Comparison of ENCODE assay signal across 11 cellular contexts in the genomic region with DNA sequence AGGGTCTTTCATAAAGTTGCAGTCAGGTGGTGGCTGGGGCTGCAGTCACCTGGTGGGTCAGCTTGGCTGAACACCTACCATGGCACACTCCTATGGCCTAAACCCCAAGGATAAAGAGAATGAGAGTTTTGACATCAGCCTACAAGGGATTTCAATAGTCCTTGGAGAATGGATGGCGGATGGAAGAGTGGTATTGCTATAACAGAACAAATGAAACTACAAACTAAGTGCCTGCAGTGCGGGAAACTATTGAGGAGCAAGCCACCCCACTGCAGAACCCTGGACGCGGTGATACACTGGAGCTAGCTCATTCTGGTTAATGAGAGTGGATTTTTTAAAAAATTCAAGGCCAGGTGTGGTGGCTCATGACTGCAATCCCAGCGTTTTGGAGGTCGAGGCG. TPM values are rescaled to one million over a fixed set of nuclear protein-coding genes. Genes with fewer than 3 reads are reported as not detected.
DNase-seq lines count a peak whose midpoint lies in the region; ATAC-seq, FAIRE-seq and TF ChIP-seq lines count a peak whose summit lies in the region.
"Had no signal": no experiment of that assay in that cellular context is flagged by ENCODE, and none has a peak within 500 bp of the region (broad histone marks: within the 10 kb centered on the region; RNA-seq: fewer than 3 reads in every experiment).

No MANE protein-coding gene starts in this region.

- H3K79me2 ChIP-seq in HepG2 (ENCODE audit: insufficient read depth, low read length) = peaks cover 13% of the 10 kb centered on the region

- H4K20me1 ChIP-seq in HepG2 (ENCODE audit: insufficient read depth, low read length) = no peaks in the 10 kb centered on the region

- no peaks in the 10 kb centered on the region; a peak in 1 of 5 replicates for H3K27me3 ChIP-seq in HepG2 (ENCODE audit: control insufficient read depth in 1 of 2, insufficient read depth in 2 of 2, low read length in 2 of 2)
- no peaks in the 10 kb centered on the region for H3K27me3 ChIP-seq in right lobe of liver
- no peaks in the 10 kb centered on the region for H3K27me3 ChIP-seq in iPS-18a (ENCODE audit: control insufficient read depth, insufficient read depth, low read length)

- no TSS peak for BruUV-seq in HepG2 (replicated peaks; lab: Mats Ljungman, UMichigan)

- H3K4me3 Mint-ChIP-seq in activated CD4-positive, alpha-beta memory T cell treated with anti-CD3 and anti-CD28 coated beads, Interleukin-2, amount 10 ng/mL, durations not matched to agents 7 days and 5 days = peak overlapping the region; percentile 89

- H3K9ac ChIP-seq in HepG2 (ENCODE audit: insufficient read depth, low read depth, low read length) (no peak overlapping the region), iPS-18a (ENCODE audit: low read length) (no peak overlapping the region)

- 81% methylated on average over 7 of the region's 7 CpGs for WGBS in HepG2 (ENCODE audit: low lambda C conversion rate)
- WGBS in right lobe of liver (ENCODE audit: insufficient coverage, low coverage, low lambda C conversion rate, missing lambda C conversion rate) = 83% methylated on average over 5 of the region's 7 CpGs

- H3K9me3 ChIP-seq in HepG2 (ENCODE audit: low read length) = no peaks in the 10 kb centered on the region
- H3K9me3 ChIP-seq in right lobe of liver = no peaks in the 10 kb centered on the region
- H3K9me3 ChIP-seq in iPS-18a (ENCODE audit: control insufficient read depth, low read depth, low read length) = no peaks in the 10 kb centered on the region
- H3K9me3 ChIP-seq: psoas muscle had no signal

- POLR2A ChIA-PET in HepG2 (lab: Yijun Ruan, JAX) = interaction anchor here (1.0 kb wide), 1 partner anchor 12 kb away, joined by 4 read pairs; no protein-coding TSS in a partner anchor
- POLR2A ChIA-PET in activated CD4-positive, alpha-beta memory T cell treated with anti-CD3 and anti-CD28 coated beads, Interleukin-2, amount 10 ng/mL, durations not matched to agents 7 days and 5 days (lab: Charles Lee) = no interaction called here

- H3K36me3 Mint-ChIP-seq in activated CD4-positive, alpha-beta memory T cell treated with anti-CD3 and anti-CD28 coated beads, Interleukin-2, amount 10 ng/mL, durations not matched to agents 7 days and 5 days (ENCODE audit: low read depth) = peaks cover 2% of the 10 kb centered on the region

- in situ Hi-C loops in HepG2 (cut with HindIII; ENCODE audit: extremely low pct_ligation_motif_present, low pct_unique_long_range_greater_than_20kb) = no loop called here

- no peaks in the 10 kb centered on the region for H3K36me3 ChIP-seq in HepG2 (replicated peaks in 1 of 2; ENCODE audit: control insufficient read depth in 1 of 2, insufficient read depth in 2 of 2, low read length in 2 of 2)
- H3K36me3 ChIP-seq in right lobe of liver = no peaks in the 10 kb centered on the region
- H3K36me3 ChIP-seq in iPS-18a (ENCODE audit: control insufficient read depth, low read depth, low read length) = no peaks in the 10 kb centered on the region

- ATAC-seq in HepG2 (no peak), right lobe of liver (no peak), esophagus mucosa (no peak)
- ATAC-seq: psoas muscle had no signal

- intact Hi-C loops in HepG2 (cut with micrococcal nuclease; ENCODE audit: unreplicated experiment) (no loop called here), right lobe of liver (cut with DNase I) (no loop called here)

- H3K27me3 Mint-ChIP-seq in activated CD4-positive, alpha-beta memory T cell treated with anti-CD3 and anti-CD28 coated beads, Interleukin-2, amount 10 ng/mL, durations not matched to agents 7 days and 5 days = no peaks in the 10 kb centered on the region

- CTCF ChIA-PET in HepG2 (lab: Yijun Ruan, JAX; ENCODE audit: low intra/inter-chr PET ratio, low total read pairs) = no interaction called here
- CTCF ChIA-PET in activated CD4-positive, alpha-beta memory T cell treated with anti-CD3 and anti-CD28 coated beads, Interleukin-2, amount 10 ng/mL, durations not matched to agents 7 days and 5 days (lab: Charles Lee) = interaction anchor here (0.6 to 1.0 kb wide), 2 partner anchors 38 to 495 kb away, joined by 3 read pairs; no protein-coding TSS in a partner anchor

- no peak for TF ChIP-seq POLR2A in HepG2 (IDR thresholded peaks at IDR 0.05; ENCODE audit: insufficient read depth in 1 of 2, low read depth in 2 of 2, low read length in 2 of 2)
- TF ChIP-seq POLR2A in right lobe of liver (IDR thresholded peaks at IDR 0.05) = no peak

- no peak for TF ChIP-seq RAD21 in HepG2 (CRISPR knock-in tag; IDR thresholded peaks at IDR 0.05)

- H3K4me2 ChIP-seq in HepG2 (ENCODE audit: low read depth, low read length) = peak overlapping the region; percentile 93; the same call in 1 of the 2 replicates

- H3K4me1 ChIP-seq in HepG2 (ENCODE audit: insufficient read depth, low read length) (peaks cover 44% of the 10 kb centered on the region), right lobe of liver (peaks cover 0 to 25% (median 5%) of the 10 kb centered on the region in 4 donors), iPS-18a (ENCODE audit: control insufficient read depth, low read depth, low read length) (peaks cover 7% of the 10 kb centered on the region)

- TF ChIP-seq CTCF in HepG2 (CRISPR knock-in tag; IDR thresholded peaks at IDR 0.05) = no peak
- TF ChIP-seq CTCF in right lobe of liver (IDR thresholded peaks at IDR 0.05) = no peak
- no peak for TF ChIP-seq CTCF in GM10266 (IDR thresholded peaks at IDR 0.05; ENCODE audit: control insufficient read depth, insufficient read depth, low read depth, missing control alignments)

- peaks cover 34% of the 10 kb centered on the region for H3K4me1 Mint-ChIP-seq in activated CD4-positive, alpha-beta memory T cell treated with anti-CD3 and anti-CD28 coated beads, Interleukin-2, amount 10 ng/mL, durations not matched to agents 7 days and 5 days

- no peak overlapping the region for H2AFZ ChIP-seq in HepG2 (ENCODE audit: low read length)

- no peak for DNase-seq in HepG2 (ENCODE audit: low spot score)
- DNase-seq in right lobe of liver = no peak
- DNase-seq in activated CD4-positive, alpha-beta memory T cell treated with anti-CD3 and anti-CD28 coated beads, Interleukin-2, amount 10 ng/mL, durations not matched to agents 7 days and 5 days = no peak
- no peak for DNase-seq in DMS 273 treated with DMSO at 0.1 percent for 48 hours (lab: John Stamatoyannopoulos, UW)
- no peak for DNase-seq in RCC 7860 (ENCODE audit: low spot score)
- DNase-seq in GM10266 (ENCODE audit: extremely low spot score) = no peak
- DNase-seq: psoas muscle had no signal

- H3K4me3 ChIP-seq in HepG2 (replicated peaks in 1 of 3; ENCODE audit: insufficient read depth in 1 of 3, low read depth in 2 of 3, low read length in 3 of 3) (no peak overlapping the region), right lobe of liver (no peak overlapping the region), iPS-18a (ENCODE audit: low read length) (peak overlapping the region; percentile 87)

- no peaks in the 10 kb centered on the region for H3K9me3 Mint-ChIP-seq in activated CD4-positive, alpha-beta memory T cell treated with anti-CD3 and anti-CD28 coated beads, Interleukin-2, amount 10 ng/mL, durations not matched to agents 7 days and 5 days

- no peak overlapping the region for H3K27ac Mint-ChIP-seq in activated CD4-positive, alpha-beta memory T cell treated with anti-CD3 and anti-CD28 coated beads, Interleukin-2, amount 10 ng/mL, durations not matched to agents 7 days and 5 days

- H3K27ac ChIP-seq in HepG2 (ENCODE audit: extremely low read length, insufficient read depth, low read length) (no peak overlapping the region), right lobe of liver (no peak overlapping the region), iPS-18a (ENCODE audit: low read length) (no peak overlapping the region)
- H3K27ac ChIP-seq: HL-60 had no signal

- TF ChIP-seq EP300 in HepG2 (IDR thresholded peaks at IDR 0.05; ENCODE audit: low read depth in 2 of 2, low read length in 2 of 2) (no peak), HepG2 (CRISPR knock-in tag; IDR thresholded peaks at IDR 0.05; ENCODE audit: borderline replicate concordance) (no peak)

- FAIRE-seq in HepG2 (lab: Jason Lieb, UNC) = no peak
- FAIRE-seq in RCC 7860 (lab: Jason Lieb, UNC) = no peak
- FAIRE-seq: islet of Langerhans had no signal

RNA-seq across cellular contexts. Expression of gene PRPSAP2, which starts 3.0 kb away (rescaled TPM):
- total RNA-seq in HepG2 (2016; rRNA removed; fragmentation: Illumina TruSeq; extraction: Trizol) = 58.9 and 68.2 TPM in 2 replicates
- total RNA-seq in HepG2 (2016; cell fraction: cytosol; rRNA removed; fragmentation: Illumina TruSeq; extraction: Trizol; ENCODE audit: low read depth) = 48.9 and 56.1 TPM in 2 replicates
- 56.6 and 61.3 TPM in 2 replicates for total RNA-seq in HepG2 (2016; cell fraction: insoluble cytoplasmic fraction; rRNA removed; fragmentation: Illumina TruSeq; extraction: Trizol)
- total RNA-seq in HepG2 (2016; cell fraction: membrane; rRNA removed; fragmentation: Illumina TruSeq; extraction: Trizol) = 42.1 and 42.4 TPM in 2 replicates
- 41.0 and 44.0 TPM in 2 replicates for total RNA-seq in HepG2 (2016; cell fraction: nucleus; rRNA removed; fragmentation: Illumina TruSeq; extraction: Trizol)
- 28.7 and 34.0 TPM in 2 replicates for polyA plus RNA-seq in HepG2 (2011; rRNA removed)
- 22.7 and 27.0 TPM in 2 replicates for polyA plus RNA-seq in HepG2 (2011; cell fraction: cytosol; rRNA removed)
- 15.4 and 18.1 TPM in 2 replicates for polyA plus RNA-seq in HepG2 (2011; cell fraction: nucleus; rRNA removed)
- polyA plus RNA-seq in HepG2 (2012) = 24.0 and 32.6 TPM in 2 replicates
- 8.2 and 10.7 TPM in 2 replicates for polyA plus RNA-seq in HepG2 (2016; cell fraction: cytosol; fragmentation: Illumina TruSeq; extraction: Trizol; ENCODE audit: low read depth)
- polyA plus RNA-seq in HepG2 (2016; cell fraction: insoluble cytoplasmic fraction; fragmentation: Illumina TruSeq; extraction: Trizol; ENCODE audit: low read depth) = 50.2 and 51.7 TPM in 2 replicates
- polyA plus RNA-seq in HepG2 (2016; cell fraction: membrane; fragmentation: Illumina TruSeq; extraction: Trizol; ENCODE audit: low read depth) = 14.4 and 16.2 TPM in 2 replicates
- 50.9 and 58.2 TPM in 2 replicates for polyA plus RNA-seq in HepG2 (2016; cell fraction: nucleus; fragmentation: Illumina TruSeq; extraction: Trizol; ENCODE audit: insufficient read depth, low read depth)
- 24.3 and 32.4 TPM in 2 replicates for polyA minus RNA-seq in HepG2 (2011; rRNA and poly(A)+ RNA removed; ENCODE audit: low replicate concordance)
- 22.4 and 24.4 TPM in 2 replicates for polyA minus RNA-seq in HepG2 (2011; cell fraction: cytosol; rRNA and poly(A)+ RNA removed)
- 50.0 and 63.9 TPM in 2 replicates for polyA minus RNA-seq in HepG2 (2011; cell fraction: nucleus; rRNA and poly(A)+ RNA removed)
- total RNA-seq in right lobe of liver = 10 to 100 TPM; 15.8 to 19.7 (median 16.6) TPM
- total RNA-seq in activated CD4-positive, alpha-beta memory T cell treated with anti-CD3 and anti-CD28 coated beads, Interleukin-2, amount 10 ng/mL, durations not matched to agents 7 days and 5 days = 10 to 100 TPM; 36.0 to 36.6 TPM
- total RNA-seq in esophagus mucosa = 28.3 TPM
